18 cellular contexts compared by ENCODE assay signal in genomic region chr6:136859430-136859829, GRCh38. TPM values are rescaled to one million over a fixed set of nuclear protein-coding genes. Genes with fewer than 3 reads are reported as not detected.
DNase-seq lines count a peak whose midpoint lies in the region; ATAC-seq and TF ChIP-seq lines count a peak whose summit lies in the region.
"Had no signal": no experiment of that assay in that cellular context is flagged by ENCODE, and none has a peak within 500 bp of the region (broad histone marks: within the 10 kb centered on the region; RNA-seq: fewer than 3 reads in every experiment).

No MANE protein-coding gene starts in this region.

- no peaks in the 10 kb centered on the region for H3K27me3 ChIP-seq in HL-60 (ENCODE audit: insufficient read depth, poor library complexity, severe bottlenecking)

- intact Hi-C loops in mucosa of descending colon (cut with DNase I, micrococcal nuclease): no loop called here

- H3K27ac ChIP-seq in HL-60 (replicated peaks): peak overlapping the region; percentile 30

- peak; percentile 84 for ATAC-seq in mucosa of descending colon
- ATAC-seq in HG03354 (IDR thresholded peaks at IDR 0.05; ENCODE audit: poor library complexity, severe bottlenecking, unreplicated experiment): no peak

- no peaks in the 10 kb centered on the region for H3K36me3 ChIP-seq in mucosa of descending colon (ENCODE audit: low read depth)
- H3K36me3 ChIP-seq: HAP-1 had no signal

- TF ChIP-seq POLR2A in NB4 (IDR thresholded peaks at IDR 0.05; ENCODE audit: extremely low read depth, insufficient read length): no peak

- DNase-seq in HL-60 (ENCODE audit: low read depth in 1 of 2, low spot score in 1 of 2) (peak; percentile 14 to 69), NB4 (ENCODE audit: low read depth) (peak; percentile 71), SKM-1 (lab: John Stamatoyannopoulos, UW; ENCODE audit: unreplicated experiment) (peak; percentile 80), mucosa of descending colon (peak in 1 of 3 donors; percentile 16), NCI-H1417 treated with DMSO at 0.1 percent for 48 hours (lab: John Stamatoyannopoulos, UW) (no peak), COLO668 (lab: John Stamatoyannopoulos, UW; ENCODE audit: unreplicated experiment) (no peak), NCI-H1048 (lab: John Stamatoyannopoulos, UW) (no peak)
- DNase-seq: ACHN; CD4-positive, alpha-beta T cell; DMS79; NCI-H1417; NCI-H1930; NCI-H446 treated with DMSO at 0.1 percent for 48 hours; NCI-H748 treated with DMSO at 0.1 percent for 48 hours; SHP77; SW 1271 had no signal

- peaks cover 5% of the 10 kb centered on the region for H3K4me1 ChIP-seq in mucosa of descending colon (ENCODE audit: low read depth)
- H3K4me1 ChIP-seq: HAP-1 had no signal

- H3K4me3 ChIP-seq in HL-60 (replicated peaks; ENCODE audit: insufficient read depth, low read length) (no peak overlapping the region), NB4 (ENCODE audit: low read depth, low read length) (no peak overlapping the region), mucosa of descending colon (no peak overlapping the region)
- H3K4me3 ChIP-seq: HAP-1 had no signal

- H3K9me3 ChIP-seq in mucosa of descending colon: no peaks in the 10 kb centered on the region
- H3K9me3 ChIP-seq: HAP-1 had no signal

- TF ChIP-seq CTCF in HL-60 (IDR thresholded peaks at IDR 0.05; ENCODE audit: insufficient read depth, low read length) (no peak), NB4 (IDR thresholded peaks at IDR 0.05; ENCODE audit: low read depth, low read length) (no peak), mucosa of descending colon (IDR thresholded peaks at IDR 0.05) (no peak)

RNA-seq across cellular contexts. Expression of gene PEX7, which starts 37.0 kb away (rescaled TPM):
- 10 to 100 TPM in 2 of 3 donors, 1 to 10 TPM in 1; 4.3 to 10.7 (median 10.2) TPM for total RNA-seq in mucosa of descending colon

Comparison
In these comparisons a context has a peak if more than half of its experiments do, and no peak if none do; other contexts are left out.
1. DNase-seq: peak in HL-60 (2 of 2), NB4 (single experiment) and SKM-1 (single experiment); none in NCI-H1417 treated with DMSO at 0.1 percent for 48 hours (single experiment), COLO668 (single experiment) and NCI-H1048 (single experiment).